Comparison of ENCODE assay signal across 17 cellular contexts in genomic region chr17:65498831-65499230, GRCh38.
"Had no signal": no experiment of that assay in that cellular context is flagged by ENCODE, and none has a peak within 500 bp of the region (broad histone marks: within the 10 kb centered on the region; RNA-seq: fewer than 3 reads in every experiment).

No MANE protein-coding gene starts in this region.

- H3K9me3 ChIP-seq: left ventricle myocardium inferior, spleen, upper lobe of right lung had no signal

- H3K4me1 ChIP-seq: foreskin keratinocyte, left ventricle myocardium inferior, spleen had no signal

- H3K27me3 Mint-ChIP-seq: activated naive CD4-positive, alpha-beta T cell treated with anti-CD3 and anti-CD28 coated beads, Interleukin-2, amount 50 U/mL, for 24 hours had no signal

- H3K27ac ChIP-seq: foreskin keratinocyte, left ventricle myocardium inferior, spleen, upper lobe of right lung had no signal

- H3K27me3 ChIP-seq: foreskin keratinocyte, upper lobe of right lung had no signal

- H3K9me3 Mint-ChIP-seq: activated CD8-positive, alpha-beta T cell treated with anti-CD3 and anti-CD28 coated beads for 36 hours; activated naive CD4-positive, alpha-beta T cell treated with anti-CD3 and anti-CD28 coated beads, Interleukin-2, amount 50 U/mL, for 24 hours; naive thymus-derived CD8-positive, alpha-beta T cell had no signal

- H3K4me1 Mint-ChIP-seq: stimulated activated naive B cell treated with anti-CD40 and anti-IgM and Interleukin-4, amounts not matched to agents 10 μg/mL and 1 μg/mL and 100 μg/mL, for 72 hours had no signal

- H3K4me3 Mint-ChIP-seq: activated CD4-positive, alpha-beta T cell treated with anti-CD3 and anti-CD28 coated beads, Interleukin-2, amount 10 ng/mL, durations not matched to agents 24 days and 14 days; activated CD8-positive, alpha-beta T cell treated with anti-CD3 and anti-CD28 coated beads for 36 hours; activated naive CD4-positive, alpha-beta T cell treated with anti-CD3 and anti-CD28 coated beads, Interleukin-2, amount 50 U/mL, for 24 hours; naive thymus-derived CD8-positive, alpha-beta T cell; stimulated activated naive B cell treated with anti-CD40 and anti-IgM and Interleukin-4, amounts not matched to agents 10 μg/mL and 1 μg/mL and 100 μg/mL, for 72 hours had no signal

- H3K4me3 ChIP-seq: left ventricle myocardium inferior, spleen, upper lobe of right lung had no signal

- H3K36me3 Mint-ChIP-seq: naive thymus-derived CD8-positive, alpha-beta T cell; stimulated activated naive B cell treated with anti-CD40 and anti-IgM and Interleukin-4, amounts not matched to agents 10 μg/mL and 1 μg/mL and 100 μg/mL, for 72 hours had no signal

- ATAC-seq: activated CD8-positive, alpha-beta T cell treated with anti-CD3 and anti-CD28 coated beads for 36 hours; foreskin keratinocyte; naive thymus-derived CD8-positive, alpha-beta T cell; stimulated activated naive B cell treated with anti-CD40 and anti-IgM and Interleukin-4, amounts not matched to agents 10 μg/mL and 1 μg/mL and 100 μg/mL, for 72 hours; upper lobe of right lung had no signal

- H3K36me3 ChIP-seq: left ventricle myocardium inferior, spleen, upper lobe of right lung had no signal

- H3K27ac Mint-ChIP-seq: activated CD4-positive, alpha-beta T cell treated with anti-CD3 and anti-CD28 coated beads, Interleukin-2, amount 10 ng/mL, durations not matched to agents 24 days and 14 days; activated CD8-positive, alpha-beta T cell treated with anti-CD3 and anti-CD28 coated beads for 36 hours; activated naive CD4-positive, alpha-beta T cell treated with anti-CD3 and anti-CD28 coated beads, Interleukin-2, amount 50 U/mL, for 24 hours; naive thymus-derived CD8-positive, alpha-beta T cell; stimulated activated naive B cell treated with anti-CD40 and anti-IgM and Interleukin-4, amounts not matched to agents 10 μg/mL and 1 μg/mL and 100 μg/mL, for 72 hours had no signal

- DNase-seq: activated CD4-positive, alpha-beta T cell treated with anti-CD3 and anti-CD28 coated beads, Interleukin-2, amount 10 ng/mL, durations not matched to agents 24 days and 14 days; activated CD8-positive, alpha-beta memory T cell treated with anti-CD3 and anti-CD28 coated beads, Interleukin-2, amount 50 U/mL, for 4 hours; activated CD8-positive, alpha-beta T cell treated with anti-CD3 and anti-CD28 coated beads for 36 hours; activated gamma-delta T cell; activated T-cell treated with anti-CD3 and anti-CD28 coated beads, Interleukin-2, amount 50 U/mL, for 48 hours; foreskin keratinocyte; left ventricle myocardium inferior; mesendoderm; naive thymus-derived CD8-positive, alpha-beta T cell; posterior cingulate gyrus; retina; spleen; stimulated activated naive B cell treated with anti-CD40 and anti-IgM and Interleukin-4, amounts not matched to agents 10 μg/mL and 1 μg/mL and 100 μg/mL, for 72 hours; T-helper 1 cell; T-helper 9 cell; upper lobe of right lung had no signal
